2 cellular contexts compared by ENCODE assay signal in the genomic region with DNA sequence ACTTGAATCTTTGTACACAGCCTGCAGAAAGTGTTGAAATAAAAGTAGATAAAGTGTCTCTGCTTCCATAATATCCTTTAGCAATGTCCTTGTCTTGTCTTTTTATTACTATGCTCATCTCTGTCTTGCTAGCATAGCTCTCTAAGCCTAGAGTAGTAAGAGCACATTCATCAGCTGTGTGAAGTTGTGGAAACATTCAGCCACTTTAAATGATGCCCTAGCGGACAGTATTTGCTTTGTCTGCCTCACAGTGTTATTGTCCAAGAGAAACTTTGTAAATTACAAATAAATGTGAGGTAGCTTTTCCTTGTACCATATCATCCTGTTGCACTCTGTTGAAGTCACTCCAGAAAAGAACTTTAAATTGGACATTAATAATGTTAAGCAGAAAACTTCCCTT.
TF ChIP-seq lines count a peak whose summit lies in the region.

No MANE protein-coding gene starts in this region.

TF ChIP-seq in HCT116, 20 proteins besides CTCF, POLR2A, EP300 and RAD21:
- TF ChIP-seq, protein P1, sequence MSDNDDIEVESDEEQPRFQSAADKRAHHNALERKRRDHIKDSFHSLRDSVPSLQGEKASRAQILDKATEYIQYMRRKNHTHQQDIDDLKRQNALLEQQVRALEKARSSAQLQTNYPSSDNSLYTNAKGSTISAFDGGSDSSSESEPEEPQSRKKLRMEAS (IDR thresholded peaks at IDR 0.05) = no peak
- TF ChIP-seq EZH2 (IDR thresholded peaks at IDR 0.05) (no peak), ZFX (IDR thresholded peaks at IDR 0.05) (no peak), SIN3A (IDR thresholded peaks at IDR 0.05; ENCODE audit: low read depth) (no peak), EZH2phosphoT487 (IDR thresholded peaks at IDR 0.05; ENCODE audit: borderline replicate concordance) (no peak), SP1 (IDR thresholded peaks at IDR 0.05; ENCODE audit: low read depth) (no peak), JUND (IDR thresholded peaks at IDR 0.05) (no peak), YY1 (IDR thresholded peaks at IDR 0.05; ENCODE audit: extremely low read depth, insufficient replicate concordance, low read depth, low read length) (no peak), SRF (IDR thresholded peaks at IDR 0.05; ENCODE audit: low read depth) (no peak), POLR2AphosphoS5 (IDR thresholded peaks at IDR 0.05; ENCODE audit: low read depth, low read length) (no peak), CBX3 (IDR thresholded peaks at IDR 0.05; ENCODE audit: low read depth) (no peak), ZNF274 (IDR thresholded peaks at IDR 0.05; ENCODE audit: low read depth, low read length) (no peak), TCF7L2 (IDR thresholded peaks at IDR 0.05; ENCODE audit: borderline replicate concordance, extremely low read depth, insufficient read depth, insufficient read length) (no peak), ELF1 (IDR thresholded peaks at IDR 0.05; ENCODE audit: borderline replicate concordance, low read depth) (no peak), FOSL1 (IDR thresholded peaks at IDR 0.05; ENCODE audit: low read depth) (no peak), EGR1 (IDR thresholded peaks at IDR 0.05; ENCODE audit: low read depth) (no peak)
- TF ChIP-seq, protein P2, sequence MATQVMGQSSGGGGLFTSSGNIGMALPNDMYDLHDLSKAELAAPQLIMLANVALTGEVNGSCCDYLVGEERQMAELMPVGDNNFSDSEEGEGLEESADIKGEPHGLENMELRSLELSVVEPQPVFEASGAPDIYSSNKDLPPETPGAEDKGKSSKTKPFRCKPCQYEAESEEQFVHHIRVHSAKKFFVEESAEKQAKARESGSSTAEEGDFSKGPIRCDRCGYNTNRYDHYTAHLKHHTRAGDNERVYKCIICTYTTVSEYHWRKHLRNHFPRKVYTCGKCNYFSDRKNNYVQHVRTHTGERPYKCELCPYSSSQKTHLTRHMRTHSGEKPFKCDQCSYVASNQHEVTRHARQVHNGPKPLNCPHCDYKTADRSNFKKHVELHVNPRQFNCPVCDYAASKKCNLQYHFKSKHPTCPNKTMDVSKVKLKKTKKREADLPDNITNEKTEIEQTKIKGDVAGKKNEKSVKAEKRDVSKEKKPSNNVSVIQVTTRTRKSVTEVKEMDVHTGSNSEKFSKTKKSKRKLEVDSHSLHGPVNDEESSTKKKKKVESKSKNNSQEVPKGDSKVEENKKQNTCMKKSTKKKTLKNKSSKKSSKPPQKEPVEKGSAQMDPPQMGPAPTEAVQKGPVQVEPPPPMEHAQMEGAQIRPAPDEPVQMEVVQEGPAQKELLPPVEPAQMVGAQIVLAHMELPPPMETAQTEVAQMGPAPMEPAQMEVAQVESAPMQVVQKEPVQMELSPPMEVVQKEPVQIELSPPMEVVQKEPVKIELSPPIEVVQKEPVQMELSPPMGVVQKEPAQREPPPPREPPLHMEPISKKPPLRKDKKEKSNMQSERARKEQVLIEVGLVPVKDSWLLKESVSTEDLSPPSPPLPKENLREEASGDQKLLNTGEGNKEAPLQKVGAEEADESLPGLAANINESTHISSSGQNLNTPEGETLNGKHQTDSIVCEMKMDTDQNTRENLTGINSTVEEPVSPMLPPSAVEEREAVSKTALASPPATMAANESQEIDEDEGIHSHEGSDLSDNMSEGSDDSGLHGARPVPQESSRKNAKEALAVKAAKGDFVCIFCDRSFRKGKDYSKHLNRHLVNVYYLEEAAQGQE (IDR thresholded peaks at IDR 0.05; ENCODE audit: low read depth) = no peak
- TF ChIP-seq, protein P3, sequence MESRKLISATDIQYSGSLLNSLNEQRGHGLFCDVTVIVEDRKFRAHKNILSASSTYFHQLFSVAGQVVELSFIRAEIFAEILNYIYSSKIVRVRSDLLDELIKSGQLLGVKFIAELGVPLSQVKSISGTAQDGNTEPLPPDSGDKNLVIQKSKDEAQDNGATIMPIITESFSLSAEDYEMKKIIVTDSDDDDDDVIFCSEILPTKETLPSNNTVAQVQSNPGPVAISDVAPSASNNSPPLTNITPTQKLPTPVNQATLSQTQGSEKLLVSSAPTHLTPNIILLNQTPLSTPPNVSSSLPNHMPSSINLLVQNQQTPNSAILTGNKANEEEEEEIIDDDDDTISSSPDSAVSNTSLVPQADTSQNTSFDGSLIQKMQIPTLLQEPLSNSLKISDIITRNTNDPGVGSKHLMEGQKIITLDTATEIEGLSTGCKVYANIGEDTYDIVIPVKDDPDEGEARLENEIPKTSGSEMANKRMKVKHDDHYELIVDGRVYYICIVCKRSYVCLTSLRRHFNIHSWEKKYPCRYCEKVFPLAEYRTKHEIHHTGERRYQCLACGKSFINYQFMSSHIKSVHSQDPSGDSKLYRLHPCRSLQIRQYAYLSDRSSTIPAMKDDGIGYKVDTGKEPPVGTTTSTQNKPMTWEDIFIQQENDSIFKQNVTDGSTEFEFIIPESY (IDR thresholded peaks at IDR 0.05; ENCODE audit: extremely low read depth, insufficient replicate concordance, low read length) = no peak
- TF ChIP-seq, protein P4, sequence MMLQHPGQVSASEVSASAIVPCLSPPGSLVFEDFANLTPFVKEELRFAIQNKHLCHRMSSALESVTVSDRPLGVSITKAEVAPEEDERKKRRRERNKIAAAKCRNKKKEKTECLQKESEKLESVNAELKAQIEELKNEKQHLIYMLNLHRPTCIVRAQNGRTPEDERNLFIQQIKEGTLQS (IDR thresholded peaks at IDR 0.05) = no peak

TF ChIP-seq in GM12878, 131 proteins besides CTCF, POLR2A, EP300 and RAD21:
- TF ChIP-seq, protein P5, sequence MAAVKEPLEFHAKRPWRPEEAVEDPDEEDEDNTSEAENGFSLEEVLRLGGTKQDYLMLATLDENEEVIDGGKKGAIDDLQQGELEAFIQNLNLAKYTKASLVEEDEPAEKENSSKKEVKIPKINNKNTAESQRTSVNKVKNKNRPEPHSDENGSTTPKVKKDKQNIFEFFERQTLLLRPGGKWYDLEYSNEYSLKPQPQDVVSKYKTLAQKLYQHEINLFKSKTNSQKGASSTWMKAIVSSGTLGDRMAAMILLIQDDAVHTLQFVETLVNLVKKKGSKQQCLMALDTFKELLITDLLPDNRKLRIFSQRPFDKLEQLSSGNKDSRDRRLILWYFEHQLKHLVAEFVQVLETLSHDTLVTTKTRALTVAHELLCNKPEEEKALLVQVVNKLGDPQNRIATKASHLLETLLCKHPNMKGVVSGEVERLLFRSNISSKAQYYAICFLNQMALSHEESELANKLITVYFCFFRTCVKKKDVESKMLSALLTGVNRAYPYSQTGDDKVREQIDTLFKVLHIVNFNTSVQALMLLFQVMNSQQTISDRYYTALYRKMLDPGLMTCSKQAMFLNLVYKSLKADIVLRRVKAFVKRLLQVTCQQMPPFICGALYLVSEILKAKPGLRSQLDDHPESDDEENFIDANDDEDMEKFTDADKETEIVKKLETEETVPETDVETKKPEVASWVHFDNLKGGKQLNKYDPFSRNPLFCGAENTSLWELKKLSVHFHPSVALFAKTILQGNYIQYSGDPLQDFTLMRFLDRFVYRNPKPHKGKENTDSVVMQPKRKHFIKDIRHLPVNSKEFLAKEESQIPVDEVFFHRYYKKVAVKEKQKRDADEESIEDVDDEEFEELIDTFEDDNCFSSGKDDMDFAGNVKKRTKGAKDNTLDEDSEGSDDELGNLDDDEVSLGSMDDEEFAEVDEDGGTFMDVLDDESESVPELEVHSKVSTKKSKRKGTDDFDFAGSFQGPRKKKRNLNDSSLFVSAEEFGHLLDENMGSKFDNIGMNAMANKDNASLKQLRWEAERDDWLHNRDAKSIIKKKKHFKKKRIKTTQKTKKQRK (IDR thresholded peaks at IDR 0.05; ENCODE audit: low read depth, low read length) = no peak
- TF ChIP-seq NFIC (IDR thresholded peaks at IDR 0.05; ENCODE audit: low read depth, low read length) = no peak
- TF ChIP-seq ZNF274 (IDR thresholded peaks at IDR 0.05; ENCODE audit: insufficient read depth, insufficient read length) = no peak
- TF ChIP-seq KLF5 (IDR thresholded peaks at IDR 0.05; ENCODE audit: partially characterized antibody) = no peak
- no peak for TF ChIP-seq TCF7 (IDR thresholded peaks at IDR 0.05; ENCODE audit: borderline replicate concordance)
- TF ChIP-seq, protein P6, sequence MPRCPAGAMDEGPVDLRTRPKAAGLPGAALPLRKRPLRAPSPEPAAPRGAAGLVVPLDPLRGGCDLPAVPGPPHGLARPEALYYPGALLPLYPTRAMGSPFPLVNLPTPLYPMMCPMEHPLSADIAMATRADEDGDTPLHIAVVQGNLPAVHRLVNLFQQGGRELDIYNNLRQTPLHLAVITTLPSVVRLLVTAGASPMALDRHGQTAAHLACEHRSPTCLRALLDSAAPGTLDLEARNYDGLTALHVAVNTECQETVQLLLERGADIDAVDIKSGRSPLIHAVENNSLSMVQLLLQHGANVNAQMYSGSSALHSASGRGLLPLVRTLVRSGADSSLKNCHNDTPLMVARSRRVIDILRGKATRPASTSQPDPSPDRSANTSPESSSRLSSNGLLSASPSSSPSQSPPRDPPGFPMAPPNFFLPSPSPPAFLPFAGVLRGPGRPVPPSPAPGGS (IDR thresholded peaks at IDR 0.05; ENCODE audit: borderline replicate concordance, insufficient read depth, low read depth, low read length, poor library complexity, severe bottlenecking) = no peak
